In the genomic region with DNA sequence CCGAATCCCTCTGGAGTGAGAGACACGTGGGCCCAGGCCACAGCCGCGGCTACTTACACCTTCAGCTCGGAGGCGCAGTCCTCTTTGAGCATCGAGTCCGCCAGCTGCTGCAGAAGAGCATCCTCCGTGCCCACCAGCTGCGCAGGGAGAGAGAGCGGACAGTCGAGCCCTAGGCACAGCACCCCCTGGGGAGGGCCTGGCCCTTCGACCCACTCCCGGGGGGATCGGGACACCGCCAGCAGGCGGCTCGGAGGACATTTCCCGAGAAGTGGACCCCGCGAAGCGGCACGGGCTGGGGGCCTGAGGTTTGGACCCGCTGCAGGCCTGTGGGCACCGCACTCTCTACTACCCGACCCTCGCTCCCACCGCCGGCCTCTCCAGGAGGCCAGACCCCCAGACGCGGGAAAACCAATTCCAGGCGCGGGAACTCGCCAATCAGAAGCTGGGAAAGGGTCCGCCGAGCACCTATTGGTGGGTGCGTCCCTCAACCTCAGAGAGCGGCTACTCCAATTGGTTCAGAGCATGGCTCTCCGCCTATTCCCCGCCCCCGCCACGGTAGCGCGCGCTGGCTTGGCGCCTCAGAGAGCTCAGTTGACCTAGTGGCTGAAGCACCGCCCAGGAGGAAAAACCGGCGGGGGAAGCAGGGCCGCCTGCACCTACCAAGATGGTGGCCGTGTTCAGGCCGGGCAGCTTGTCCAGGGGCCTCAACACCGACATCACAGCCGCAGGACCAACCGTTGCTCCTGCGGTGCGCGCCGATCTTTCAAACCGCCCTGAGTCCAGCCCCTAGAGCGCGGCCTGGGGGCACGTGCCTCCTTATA, we compare ENCODE assay signal across 1 cellular context.
TF ChIP-seq lines count a peak whose summit lies in the region.

A gene with protein sequence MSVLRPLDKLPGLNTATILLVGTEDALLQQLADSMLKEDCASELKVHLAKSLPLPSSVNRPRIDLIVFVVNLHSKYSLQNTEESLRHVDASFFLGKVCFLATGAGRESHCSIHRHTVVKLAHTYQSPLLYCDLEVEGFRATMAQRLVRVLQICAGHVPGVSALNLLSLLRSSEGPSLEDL (minus strand): TSS at position 793 of the 821 bp plus-strand sequence. CDS start 76 bp downstream, at position 717.

TF ChIP-seq in HEK293, 187 proteins besides CTCF, POLR2A, EP300 and RAD21 (continued from another document and continues in another):
- TF ChIP-seq MYNN (tag by site-specific recombination; IDR thresholded peaks at IDR 0.05; ENCODE audit: borderline replicate concordance) (no peak), SCRT2 (tag by site-specific recombination; IDR thresholded peaks at IDR 0.05) (no peak), ZNF292 (tag by site-specific recombination; IDR thresholded peaks at IDR 0.05; ENCODE audit: borderline replicate concordance, low read depth) (no peak), ZNF335 (tag by site-specific recombination; conservative IDR thresholded peaks at IDR 0.05) (peak; percentile 99), HOXD13 (CRISPR knock-in tag; IDR thresholded peaks at IDR 0.05; ENCODE audit: borderline replicate concordance) (no peak), MZF1 (tag by site-specific recombination; IDR thresholded peaks at IDR 0.05; ENCODE audit: borderline replicate concordance) (no peak), ZFP37 (tag by site-specific recombination; IDR thresholded peaks at IDR 0.05) (no peak; the same call in 1 of the 2 replicates), ZNF37A (tag by site-specific recombination; IDR thresholded peaks at IDR 0.05) (no peak), OSR2 (tag by site-specific recombination; IDR thresholded peaks at IDR 0.05) (peak; percentile 64; the same call in 1 of the 2 replicates), ZNF544 (tag by site-specific recombination; IDR thresholded peaks at IDR 0.05) (no peak), ZNF175 (tag by site-specific recombination; IDR thresholded peaks at IDR 0.05) (no peak), KLF9 (tag by site-specific recombination; IDR thresholded peaks at IDR 0.05; ENCODE audit: low read depth) (no peak; the same call in 1 of the 2 replicates), ZNF585B (tag by site-specific recombination; IDR thresholded peaks at IDR 0.05) (no peak), SP3 (tag by site-specific recombination; IDR thresholded peaks at IDR 0.05) (peak; percentile 89), KLF10 (tag by site-specific recombination; IDR thresholded peaks at IDR 0.05) (peak; percentile 73), ZNF596 (tag by site-specific recombination; IDR thresholded peaks at IDR 0.05) (peak; percentile 45; the same call in 1 of the 2 replicates), ZEB2 (tag by site-specific recombination; IDR thresholded peaks at IDR 0.05) (peak; percentile 75), ZNF184 (tag by site-specific recombination; IDR thresholded peaks at IDR 0.05) (no peak), ZSCAN30 (tag by site-specific recombination; IDR thresholded peaks at IDR 0.05) (peak; percentile 79), ZBTB17 (tag by site-specific recombination; IDR thresholded peaks at IDR 0.05) (peak; percentile 88), ZNF558 (tag by site-specific recombination; IDR thresholded peaks at IDR 0.05) (no peak), ZNF155 (tag by site-specific recombination; IDR thresholded peaks at IDR 0.05) (no peak), ZNF239 (tag by site-specific recombination; IDR thresholded peaks at IDR 0.05) (no peak)
- TF ChIP-seq, protein P1, sequence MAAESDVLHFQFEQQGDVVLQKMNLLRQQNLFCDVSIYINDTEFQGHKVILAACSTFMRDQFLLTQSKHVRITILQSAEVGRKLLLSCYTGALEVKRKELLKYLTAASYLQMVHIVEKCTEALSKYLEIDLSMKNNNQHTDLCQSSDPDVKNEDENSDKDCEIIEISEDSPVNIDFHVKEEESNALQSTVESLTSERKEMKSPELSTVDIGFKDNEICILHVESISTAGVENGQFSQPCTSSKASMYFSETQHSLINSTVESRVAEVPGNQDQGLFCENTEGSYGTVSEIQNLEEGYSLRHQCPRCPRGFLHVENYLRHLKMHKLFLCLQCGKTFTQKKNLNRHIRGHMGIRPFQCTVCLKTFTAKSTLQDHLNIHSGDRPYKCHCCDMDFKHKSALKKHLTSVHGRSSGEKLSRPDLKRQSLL (tag by site-specific recombination; IDR thresholded peaks at IDR 0.05), result no peak; the same call in 1 of the 2 replicates
- TF ChIP-seq, protein P2, sequence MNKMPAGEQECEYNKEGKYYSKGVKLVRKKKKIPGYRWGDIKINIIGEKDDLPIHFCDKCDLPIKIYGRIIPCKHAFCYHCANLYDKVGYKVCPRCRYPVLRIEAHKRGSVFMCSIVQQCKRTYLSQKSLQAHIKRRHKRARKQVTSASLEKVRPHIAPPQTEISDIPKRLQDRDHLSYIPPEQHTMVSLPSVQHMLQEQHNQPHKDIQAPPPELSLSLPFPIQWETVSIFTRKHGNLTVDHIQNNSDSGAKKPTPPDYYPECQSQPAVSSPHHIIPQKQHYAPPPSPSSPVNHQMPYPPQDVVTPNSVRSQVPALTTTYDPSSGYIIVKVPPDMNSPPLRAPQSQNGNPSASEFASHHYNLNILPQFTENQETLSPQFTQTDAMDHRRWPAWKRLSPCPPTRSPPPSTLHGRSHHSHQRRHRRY (tag by site-specific recombination; IDR thresholded peaks at IDR 0.05), result no peak
- TF ChIP-seq, protein P3, sequence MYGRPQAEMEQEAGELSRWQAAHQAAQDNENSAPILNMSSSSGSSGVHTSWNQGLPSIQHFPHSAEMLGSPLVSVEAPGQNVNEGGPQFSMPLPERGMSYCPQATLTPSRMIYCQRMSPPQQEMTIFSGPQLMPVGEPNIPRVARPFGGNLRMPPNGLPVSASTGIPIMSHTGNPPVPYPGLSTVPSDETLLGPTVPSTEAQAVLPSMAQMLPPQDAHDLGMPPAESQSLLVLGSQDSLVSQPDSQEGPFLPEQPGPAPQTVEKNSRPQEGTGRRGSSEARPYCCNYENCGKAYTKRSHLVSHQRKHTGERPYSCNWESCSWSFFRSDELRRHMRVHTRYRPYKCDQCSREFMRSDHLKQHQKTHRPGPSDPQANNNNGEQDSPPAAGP (tag by site-specific recombination; IDR thresholded peaks at IDR 0.05), result peak; percentile 59
- TF ChIP-seq, protein P4, sequence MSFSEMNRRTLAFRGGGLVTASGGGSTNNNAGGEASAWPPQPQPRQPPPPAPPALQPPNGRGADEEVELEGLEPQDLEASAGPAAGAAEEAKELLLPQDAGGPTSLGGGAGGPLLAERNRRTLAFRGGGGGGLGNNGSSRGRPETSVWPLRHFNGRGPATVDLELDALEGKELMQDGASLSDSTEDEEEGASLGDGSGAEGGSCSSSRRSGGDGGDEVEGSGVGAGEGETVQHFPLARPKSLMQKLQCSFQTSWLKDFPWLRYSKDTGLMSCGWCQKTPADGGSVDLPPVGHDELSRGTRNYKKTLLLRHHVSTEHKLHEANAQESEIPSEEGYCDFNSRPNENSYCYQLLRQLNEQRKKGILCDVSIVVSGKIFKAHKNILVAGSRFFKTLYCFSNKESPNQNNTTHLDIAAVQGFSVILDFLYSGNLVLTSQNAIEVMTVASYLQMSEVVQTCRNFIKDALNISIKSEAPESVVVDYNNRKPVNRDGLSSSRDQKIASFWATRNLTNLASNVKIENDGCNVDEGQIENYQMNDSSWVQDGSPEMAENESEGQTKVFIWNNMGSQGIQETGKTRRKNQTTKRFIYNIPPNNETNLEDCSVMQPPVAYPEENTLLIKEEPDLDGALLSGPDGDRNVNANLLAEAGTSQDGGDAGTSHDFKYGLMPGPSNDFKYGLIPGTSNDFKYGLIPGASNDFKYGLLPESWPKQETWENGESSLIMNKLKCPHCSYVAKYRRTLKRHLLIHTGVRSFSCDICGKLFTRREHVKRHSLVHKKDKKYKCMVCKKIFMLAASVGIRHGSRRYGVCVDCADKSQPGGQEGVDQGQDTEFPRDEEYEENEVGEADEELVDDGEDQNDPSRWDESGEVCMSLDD (tag by site-specific recombination; IDR thresholded peaks at IDR 0.05), result peak; percentile 68; the same call in 1 of the 2 replicates
- TF ChIP-seq, protein P5, sequence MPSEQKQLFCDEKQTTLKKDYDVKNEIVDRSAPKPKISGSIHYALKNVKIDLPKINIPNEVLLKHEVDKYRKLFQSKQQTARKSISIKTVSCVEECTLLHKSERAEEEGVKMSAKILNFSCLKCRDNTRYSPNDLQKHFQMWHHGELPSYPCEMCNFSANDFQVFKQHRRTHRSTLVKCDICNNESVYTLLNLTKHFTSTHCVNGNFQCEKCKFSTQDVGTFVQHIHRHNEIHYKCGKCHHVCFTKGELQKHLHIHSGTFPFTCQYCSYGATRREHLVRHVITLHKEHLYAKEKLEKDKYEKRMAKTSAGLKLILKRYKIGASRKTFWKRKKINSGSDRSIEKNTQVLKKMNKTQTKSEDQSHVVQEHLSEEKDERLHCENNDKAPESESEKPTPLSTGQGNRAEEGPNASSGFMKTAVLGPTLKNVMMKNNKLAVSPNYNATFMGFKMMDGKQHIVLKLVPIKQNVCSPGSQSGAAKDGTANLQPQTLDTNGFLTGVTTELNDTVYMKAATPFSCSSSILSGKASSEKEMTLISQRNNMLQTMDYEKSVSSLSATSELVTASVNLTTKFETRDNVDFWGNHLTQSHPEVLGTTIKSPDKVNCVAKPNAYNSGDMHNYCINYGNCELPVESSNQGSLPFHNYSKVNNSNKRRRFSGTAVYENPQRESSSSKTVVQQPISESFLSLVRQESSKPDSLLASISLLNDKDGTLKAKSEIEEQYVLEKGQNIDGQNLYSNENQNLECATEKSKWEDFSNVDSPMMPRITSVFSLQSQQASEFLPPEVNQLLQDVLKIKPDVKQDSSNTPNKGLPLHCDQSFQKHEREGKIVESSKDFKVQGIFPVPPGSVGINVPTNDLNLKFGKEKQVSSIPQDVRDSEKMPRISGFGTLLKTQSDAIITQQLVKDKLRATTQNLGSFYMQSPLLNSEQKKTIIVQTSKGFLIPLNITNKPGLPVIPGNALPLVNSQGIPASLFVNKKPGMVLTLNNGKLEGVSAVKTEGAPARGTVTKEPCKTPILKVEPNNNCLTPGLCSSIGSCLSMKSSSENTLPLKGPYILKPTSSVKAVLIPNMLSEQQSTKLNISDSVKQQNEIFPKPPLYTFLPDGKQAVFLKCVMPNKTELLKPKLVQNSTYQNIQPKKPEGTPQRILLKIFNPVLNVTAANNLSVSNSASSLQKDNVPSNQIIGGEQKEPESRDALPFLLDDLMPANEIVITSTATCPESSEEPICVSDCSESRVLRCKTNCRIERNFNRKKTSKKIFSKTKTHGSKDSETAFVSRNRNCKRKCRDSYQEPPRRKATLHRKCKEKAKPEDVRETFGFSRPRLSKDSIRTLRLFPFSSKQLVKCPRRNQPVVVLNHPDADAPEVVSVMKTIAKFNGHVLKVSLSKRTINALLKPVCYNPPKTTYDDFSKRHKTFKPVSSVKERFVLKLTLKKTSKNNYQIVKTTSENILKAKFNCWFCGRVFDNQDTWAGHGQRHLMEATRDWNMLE (tag by site-specific recombination; conservative IDR thresholded peaks at IDR 0.05; ENCODE audit: low read depth), result no peak
- TF ChIP-seq, protein P6, sequence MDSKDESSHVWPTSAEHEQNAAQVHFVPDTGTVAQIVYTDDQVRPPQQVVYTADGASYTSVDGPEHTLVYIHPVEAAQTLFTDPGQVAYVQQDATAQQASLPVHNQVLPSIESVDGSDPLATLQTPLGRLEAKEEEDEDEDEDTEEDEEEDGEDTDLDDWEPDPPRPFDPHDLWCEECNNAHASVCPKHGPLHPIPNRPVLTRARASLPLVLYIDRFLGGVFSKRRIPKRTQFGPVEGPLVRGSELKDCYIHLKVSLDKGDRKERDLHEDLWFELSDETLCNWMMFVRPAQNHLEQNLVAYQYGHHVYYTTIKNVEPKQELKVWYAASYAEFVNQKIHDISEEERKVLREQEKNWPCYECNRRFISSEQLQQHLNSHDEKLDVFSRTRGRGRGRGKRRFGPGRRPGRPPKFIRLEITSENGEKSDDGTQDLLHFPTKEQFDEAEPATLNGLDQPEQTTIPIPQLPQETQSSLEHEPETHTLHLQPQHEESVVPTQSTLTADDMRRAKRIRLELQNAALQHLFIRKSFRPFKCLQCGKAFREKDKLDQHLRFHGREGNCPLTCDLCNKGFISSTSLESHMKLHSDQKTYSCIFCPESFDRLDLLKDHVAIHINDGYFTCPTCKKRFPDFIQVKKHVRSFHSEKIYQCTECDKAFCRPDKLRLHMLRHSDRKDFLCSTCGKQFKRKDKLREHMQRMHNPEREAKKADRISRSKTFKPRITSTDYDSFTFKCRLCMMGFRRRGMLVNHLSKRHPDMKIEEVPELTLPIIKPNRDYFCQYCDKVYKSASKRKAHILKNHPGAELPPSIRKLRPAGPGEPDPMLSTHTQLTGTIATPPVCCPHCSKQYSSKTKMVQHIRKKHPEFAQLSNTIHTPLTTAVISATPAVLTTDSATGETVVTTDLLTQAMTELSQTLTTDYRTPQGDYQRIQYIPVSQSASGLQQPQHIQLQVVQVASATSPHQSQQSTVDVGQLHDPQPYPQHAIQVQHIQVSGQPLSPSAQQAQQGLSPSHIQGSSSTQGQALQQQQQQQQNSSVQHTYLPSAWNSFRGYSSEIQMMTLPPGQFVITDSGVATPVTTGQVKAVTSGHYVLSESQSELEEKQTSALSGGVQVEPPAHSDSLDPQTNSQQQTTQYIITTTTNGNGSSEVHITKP (tag by site-specific recombination; IDR thresholded peaks at IDR 0.05), result peak; percentile 71
- TF ChIP-seq, protein P7, sequence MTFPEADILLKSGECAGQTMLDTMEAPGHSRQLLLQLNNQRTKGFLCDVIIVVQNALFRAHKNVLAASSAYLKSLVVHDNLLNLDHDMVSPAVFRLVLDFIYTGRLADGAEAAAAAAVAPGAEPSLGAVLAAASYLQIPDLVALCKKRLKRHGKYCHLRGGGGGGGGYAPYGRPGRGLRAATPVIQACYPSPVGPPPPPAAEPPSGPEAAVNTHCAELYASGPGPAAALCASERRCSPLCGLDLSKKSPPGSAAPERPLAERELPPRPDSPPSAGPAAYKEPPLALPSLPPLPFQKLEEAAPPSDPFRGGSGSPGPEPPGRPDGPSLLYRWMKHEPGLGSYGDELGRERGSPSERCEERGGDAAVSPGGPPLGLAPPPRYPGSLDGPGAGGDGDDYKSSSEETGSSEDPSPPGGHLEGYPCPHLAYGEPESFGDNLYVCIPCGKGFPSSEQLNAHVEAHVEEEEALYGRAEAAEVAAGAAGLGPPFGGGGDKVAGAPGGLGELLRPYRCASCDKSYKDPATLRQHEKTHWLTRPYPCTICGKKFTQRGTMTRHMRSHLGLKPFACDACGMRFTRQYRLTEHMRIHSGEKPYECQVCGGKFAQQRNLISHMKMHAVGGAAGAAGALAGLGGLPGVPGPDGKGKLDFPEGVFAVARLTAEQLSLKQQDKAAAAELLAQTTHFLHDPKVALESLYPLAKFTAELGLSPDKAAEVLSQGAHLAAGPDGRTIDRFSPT (tag by site-specific recombination; IDR thresholded peaks at IDR 0.05), result peak; percentile 84
- TF ChIP-seq, protein P8, sequence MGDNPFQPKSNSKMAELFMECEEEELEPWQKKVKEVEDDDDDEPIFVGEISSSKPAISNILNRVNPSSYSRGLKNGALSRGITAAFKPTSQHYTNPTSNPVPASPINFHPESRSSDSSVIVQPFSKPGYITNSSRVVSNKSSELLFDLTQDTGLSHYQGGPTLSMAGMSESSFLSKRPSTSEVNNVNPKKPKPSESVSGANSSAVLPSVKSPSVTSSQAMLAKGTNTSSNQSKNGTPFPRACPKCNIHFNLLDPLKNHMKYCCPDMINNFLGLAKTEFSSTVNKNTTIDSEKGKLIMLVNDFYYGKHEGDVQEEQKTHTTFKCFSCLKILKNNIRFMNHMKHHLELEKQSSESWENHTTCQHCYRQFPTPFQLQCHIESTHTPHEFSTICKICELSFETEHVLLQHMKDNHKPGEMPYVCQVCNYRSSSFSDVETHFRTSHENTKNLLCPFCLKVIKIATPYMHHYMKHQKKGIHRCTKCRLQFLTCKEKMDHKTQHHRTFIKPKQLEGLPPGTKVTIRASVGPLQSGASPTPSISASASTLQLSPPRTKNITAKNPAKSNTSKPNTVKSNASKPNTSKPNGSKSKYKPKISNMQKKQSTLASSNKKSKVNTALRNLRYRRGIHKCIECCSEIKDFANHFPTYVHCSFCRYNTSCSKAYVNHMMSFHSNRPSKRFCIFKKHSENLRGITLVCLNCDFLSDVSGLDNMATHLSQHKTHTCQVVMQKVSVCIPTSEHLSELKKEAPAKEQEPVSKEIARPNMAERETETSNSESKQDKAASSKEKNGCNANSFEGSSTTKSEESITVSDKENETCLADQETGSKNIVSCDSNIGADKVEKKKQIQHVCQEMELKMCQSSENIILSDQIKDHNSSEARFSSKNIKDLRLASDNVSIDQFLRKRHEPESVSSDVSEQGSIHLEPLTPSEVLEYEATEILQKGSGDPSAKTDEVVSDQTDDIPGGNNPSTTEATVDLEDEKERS (tag by site-specific recombination; IDR thresholded peaks at IDR 0.05), result no peak
